In genomic region chr17:15957608-15958307, GRCh38 we compare ENCODE assay signal across 24 cellular contexts. TPM values are rescaled to one million over a fixed set of nuclear protein-coding genes. Genes with fewer than 3 reads are reported as not detected.
DNase-seq lines count a peak whose midpoint lies in the region; ATAC-seq and TF ChIP-seq lines count a peak whose summit lies in the region.
"Had no signal": no experiment of that assay in that cellular context is flagged by ENCODE, and none has a peak within 500 bp of the region (broad histone marks: within the 10 kb centered on the region; RNA-seq: fewer than 3 reads in every experiment).

No MANE protein-coding gene starts in this region.

- H3K9me3 ChIP-seq in HEK293 (ENCODE audit: control insufficient read depth, insufficient read depth, low read depth, low read length): no peaks in the 10 kb centered on the region
- H3K9me3 ChIP-seq in heart right ventricle: no peaks in the 10 kb centered on the region
- H3K9me3 ChIP-seq: A549 had no signal

- WGBS in heart right ventricle, 2 donors: 94 to 96% methylated on average over 18 of the region's 19 CpGs

- no peaks in the 10 kb centered on the region for H3K9me3 Mint-ChIP-seq in activated CD4-positive, alpha-beta T cell treated with anti-CD3 and anti-CD28 coated beads for 36 hours (ENCODE audit: low read depth)
- H3K9me3 Mint-ChIP-seq in activated T-helper 1 cell treated with anti-CD3 and anti-CD28 coated beads, Interleukin-12 subunit alpha, Interleukin-12 subunit beta, Interleukin-2, Interleukin-4 antibody, amounts not matched to agents 30 ng/mL and 10 ng/mL and 1 ng/mL, durations not matched to agents 14 hours and 24 hours and 36 hours: no peaks in the 10 kb centered on the region
- no peaks in the 10 kb centered on the region for H3K9me3 Mint-ChIP-seq in activated CD8-positive, alpha-beta T cell treated with anti-CD3 and anti-CD28 coated beads, Interleukin-2, amount 10 ng/mL, durations not matched to agents 7 days and 5 days (ENCODE audit: insufficient read depth)
- H3K9me3 Mint-ChIP-seq: activated T-helper 2 cell treated with anti-CD3 and anti-CD28 coated beads, Interferon-gamma antibody, Interleukin-2, Interleukin-4, amounts not matched to agents 10 μg/mL and 5 μg/mL and 100 μg/mL, durations not matched to agents 14 hours and 24 hours and 36 hours; mesothelial cell of epicardium; stimulated activated naive B cell treated with anti-CD40 and anti-IgM and Interleukin-4, amounts not matched to agents 10 μg/mL and 1 μg/mL and 100 μg/mL, for 72 hours; type B pancreatic cell had no signal

- TF ChIP-seq CTCF in HEK293 (tag by site-specific recombination; IDR thresholded peaks at IDR 0.05) (no peak), heart right ventricle (IDR thresholded peaks at IDR 0.05) (no peak)

- no peaks in the 10 kb centered on the region; the same call in none of the 2 replicates for H3K4me1 ChIP-seq in HEK293 (ENCODE audit: control insufficient read depth, insufficient read depth, low read length)
- peaks cover 0 to 37% (median 0%) of the 10 kb centered on the region in 9 donors for H3K4me1 ChIP-seq in heart right ventricle

- no peak overlapping the region for H3K4me3 Mint-ChIP-seq in activated CD4-positive, alpha-beta T cell treated with anti-CD3 and anti-CD28 coated beads for 36 hours
- no peak overlapping the region for H3K4me3 Mint-ChIP-seq in activated T-helper 1 cell treated with anti-CD3 and anti-CD28 coated beads, Interleukin-12 subunit alpha, Interleukin-12 subunit beta, Interleukin-2, Interleukin-4 antibody, amounts not matched to agents 30 ng/mL and 10 ng/mL and 1 ng/mL, durations not matched to agents 14 hours and 24 hours and 36 hours
- H3K4me3 Mint-ChIP-seq in activated CD8-positive, alpha-beta T cell treated with anti-CD3 and anti-CD28 coated beads, Interleukin-2, amount 10 ng/mL, durations not matched to agents 7 days and 5 days: no peak overlapping the region
- H3K4me3 Mint-ChIP-seq: mesothelial cell of epicardium, type B pancreatic cell had no signal

- H3K36me3 ChIP-seq in HEK293 (ENCODE audit: control insufficient read depth in 2 of 2, insufficient read depth in 1 of 2, low read length in 2 of 2) (no peaks in the 10 kb centered on the region), heart right ventricle (no peaks in the 10 kb centered on the region)

- POLR2A ChIA-PET in activated CD4-positive, alpha-beta T cell treated with anti-CD3 and anti-CD28 coated beads for 36 hours (lab: Charles Lee): no interaction called here
- POLR2A ChIA-PET in HEK293 (lab: Yijun Ruan, JAX): interaction anchor here (0.8 to 1.5 kb wide), 2 partner anchors 8 to 42 kb away, joined by 4 to 5 read pairs; partner anchors contain the start of genes TTC19 and ZSWIM7
- POLR2A ChIA-PET in activated CD8-positive, alpha-beta T cell treated with anti-CD3 and anti-CD28 coated beads, Interleukin-2, amount 10 ng/mL, durations not matched to agents 7 days and 5 days (lab: Charles Lee): no interaction called here

- H3K27ac Mint-ChIP-seq in activated CD4-positive, alpha-beta T cell treated with anti-CD3 and anti-CD28 coated beads for 36 hours: peak overlapping the region; percentile 24
- peak overlapping the region; percentile 63 for H3K27ac Mint-ChIP-seq in activated T-helper 1 cell treated with anti-CD3 and anti-CD28 coated beads, Interleukin-12 subunit alpha, Interleukin-12 subunit beta, Interleukin-2, Interleukin-4 antibody, amounts not matched to agents 30 ng/mL and 10 ng/mL and 1 ng/mL, durations not matched to agents 14 hours and 24 hours and 36 hours
- H3K27ac Mint-ChIP-seq in activated CD8-positive, alpha-beta T cell treated with anti-CD3 and anti-CD28 coated beads, Interleukin-2, amount 10 ng/mL, durations not matched to agents 7 days and 5 days: no peak overlapping the region
- H3K27ac Mint-ChIP-seq: type B pancreatic cell had no signal

- CTCF ChIA-PET in activated CD4-positive, alpha-beta T cell treated with anti-CD3 and anti-CD28 coated beads for 36 hours (lab: Charles Lee): interaction anchor here (0.8 to 2.4 kb wide), 2 partner anchors 13 to 25 kb away, joined by 3 to 11 read pairs; partner anchors contain the start of gene ADORA2B
- CTCF ChIA-PET in HEK293 (lab: Yijun Ruan, JAX): interaction anchor here (1.2 kb wide), 1 partner anchor 12 kb away, joined by 5 read pairs; the partner anchor contains the start of gene ADORA2B
- CTCF ChIA-PET in activated CD8-positive, alpha-beta T cell treated with anti-CD3 and anti-CD28 coated beads, Interleukin-2, amount 10 ng/mL, durations not matched to agents 7 days and 5 days (lab: Charles Lee): interaction anchor here (1.2 to 2.1 kb wide), 3 partner anchors 13 to 128 kb away, joined by 4 to 12 read pairs (median 9); partner anchors contain the start of gene ADORA2B

- H3K27me3 Mint-ChIP-seq in activated CD4-positive, alpha-beta T cell treated with anti-CD3 and anti-CD28 coated beads for 36 hours: peaks cover 32% of the 10 kb centered on the region
- H3K27me3 Mint-ChIP-seq in activated T-helper 1 cell treated with anti-CD3 and anti-CD28 coated beads, Interleukin-12 subunit alpha, Interleukin-12 subunit beta, Interleukin-2, Interleukin-4 antibody, amounts not matched to agents 30 ng/mL and 10 ng/mL and 1 ng/mL, durations not matched to agents 14 hours and 24 hours and 36 hours (ENCODE audit: insufficient read depth): peaks cover 69% of the 10 kb centered on the region
- peaks cover 10% of the 10 kb centered on the region for H3K27me3 Mint-ChIP-seq in activated CD8-positive, alpha-beta T cell treated with anti-CD3 and anti-CD28 coated beads, Interleukin-2, amount 10 ng/mL, durations not matched to agents 7 days and 5 days (ENCODE audit: low read depth)
- H3K27me3 Mint-ChIP-seq: type B pancreatic cell had no signal

- H3K4me1 Mint-ChIP-seq in activated CD4-positive, alpha-beta T cell treated with anti-CD3 and anti-CD28 coated beads for 36 hours: peaks cover 30% of the 10 kb centered on the region
- H3K4me1 Mint-ChIP-seq in activated T-helper 1 cell treated with anti-CD3 and anti-CD28 coated beads, Interleukin-12 subunit alpha, Interleukin-12 subunit beta, Interleukin-2, Interleukin-4 antibody, amounts not matched to agents 30 ng/mL and 10 ng/mL and 1 ng/mL, durations not matched to agents 14 hours and 24 hours and 36 hours (ENCODE audit: low read depth): peaks cover 41% of the 10 kb centered on the region
- H3K4me1 Mint-ChIP-seq in activated CD8-positive, alpha-beta T cell treated with anti-CD3 and anti-CD28 coated beads, Interleukin-2, amount 10 ng/mL, durations not matched to agents 7 days and 5 days (ENCODE audit: low read depth): peaks cover 42% of the 10 kb centered on the region

- ATAC-seq in activated CD4-positive, alpha-beta T cell treated with anti-CD3 and anti-CD28 coated beads for 36 hours: no peak
- peak; percentile 70 for ATAC-seq in left colon
- no peak for ATAC-seq in activated CD8-positive, alpha-beta T cell treated with anti-CD3 and anti-CD28 coated beads, Interleukin-2, amount 10 ng/mL, durations not matched to agents 7 days and 5 days
- no peak for ATAC-seq in heart right ventricle

- no peak overlapping the region for H3K27ac ChIP-seq in HEK293 (ENCODE audit: extremely low read depth, low read depth, low read length)
- H3K27ac ChIP-seq in heart right ventricle: no peak overlapping the region
- H3K27ac ChIP-seq: C4-2B, VCaP had no signal

- no peaks in the 10 kb centered on the region for H3K36me3 Mint-ChIP-seq in activated CD4-positive, alpha-beta T cell treated with anti-CD3 and anti-CD28 coated beads for 36 hours (ENCODE audit: low read depth)
- H3K36me3 Mint-ChIP-seq in activated T-helper 1 cell treated with anti-CD3 and anti-CD28 coated beads, Interleukin-12 subunit alpha, Interleukin-12 subunit beta, Interleukin-2, Interleukin-4 antibody, amounts not matched to agents 30 ng/mL and 10 ng/mL and 1 ng/mL, durations not matched to agents 14 hours and 24 hours and 36 hours (ENCODE audit: low read depth): peaks cover 2% of the 10 kb centered on the region
- peaks cover 9% of the 10 kb centered on the region for H3K36me3 Mint-ChIP-seq in activated CD8-positive, alpha-beta T cell treated with anti-CD3 and anti-CD28 coated beads, Interleukin-2, amount 10 ng/mL, durations not matched to agents 7 days and 5 days (ENCODE audit: low read depth)
- H3K36me3 Mint-ChIP-seq: mesothelial cell of epicardium, type B pancreatic cell had no signal

- H3K27me3 ChIP-seq in heart right ventricle: no peaks in the 10 kb centered on the region

- no peak overlapping the region for H3K4me3 ChIP-seq in HEK293 (ENCODE audit: low read depth, low read length)
- H3K4me3 ChIP-seq in heart right ventricle: no peak overlapping the region
- H3K4me3 ChIP-seq: A549, GM12878 had no signal

- DNase-seq in activated CD4-positive, alpha-beta T cell treated with anti-CD3 and anti-CD28 coated beads for 36 hours: no peak
- DNase-seq in activated CD4-positive, alpha-beta T cell treated with anti-CD3 and anti-CD28 coated beads, Interleukin-2, amount 50 U/mL, for 48 hours: no peak
- no peak for DNase-seq in activated T-helper 1 cell treated with anti-CD3 and anti-CD28 coated beads, Interleukin-12 subunit alpha, Interleukin-12 subunit beta, Interleukin-2, Interleukin-4 antibody, amounts not matched to agents 30 ng/mL and 10 ng/mL and 1 ng/mL, durations not matched to agents 14 hours and 24 hours and 36 hours (ENCODE audit: low spot score)
- DNase-seq in left colon (no peak), NCI-H1105 (lab: John Stamatoyannopoulos, UW) (no peak), heart right ventricle (no peak)
- no peak for DNase-seq in activated CD8-positive, alpha-beta T cell treated with anti-CD3 and anti-CD28 coated beads, Interleukin-2, amount 10 ng/mL, durations not matched to agents 7 days and 5 days
- DNase-seq: aorta; DMS 273 treated with DMSO at 0.1 percent for 48 hours; HCEC 1CT; Kasumi-1; left cardiac atrium; NCI-H1092; NCI-H2171; retina; stimulated activated naive B cell treated with anti-CD40 and anti-IgM and Interleukin-4, amounts not matched to agents 10 μg/mL and 1 μg/mL and 100 μg/mL, for 72 hours had no signal

- intact Hi-C loops in activated CD4-positive, alpha-beta T cell treated with anti-CD3 and anti-CD28 coated beads for 36 hours (cut with DNase I, micrococcal nuclease): loop anchor here in 1 of 2 experiments (2.0 to 5.0 kb wide), 3 partner anchors 13 to 125 kb away; partner anchors contain the start of gene ADORA2B
- intact Hi-C loops in activated T-helper 1 cell treated with anti-CD3 and anti-CD28 coated beads, Interleukin-12 subunit alpha, Interleukin-12 subunit beta, Interleukin-2, Interleukin-4 antibody, amounts not matched to agents 30 ng/mL and 10 ng/mL and 1 ng/mL, durations not matched to agents 14 hours and 24 hours and 36 hours (cut with micrococcal nuclease): no loop called here
- intact Hi-C loops in left colon (cut with DNase I, micrococcal nuclease): no loop called here
- intact Hi-C loops in heart right ventricle (cut with DNase I): no loop called here

RNA-seq across cellular contexts. Expression of gene ADORA2B, which starts 12.8 kb away (rescaled TPM):
- 1 to 10 TPM; 1.9 to 2.2 TPM for total RNA-seq in activated CD4-positive, alpha-beta T cell treated with anti-CD3 and anti-CD28 coated beads for 36 hours
- 1.4 and 1.5 TPM in 2 replicates for total RNA-seq in activated T-helper 1 cell treated with anti-CD3 and anti-CD28 coated beads, Interleukin-12 subunit alpha, Interleukin-12 subunit beta, Interleukin-2, Interleukin-4 antibody, amounts not matched to agents 30 ng/mL and 10 ng/mL and 1 ng/mL, durations not matched to agents 14 hours and 24 hours and 36 hours
- total RNA-seq in left colon (10 to 100 TPM; 28.6 to 31.4 TPM), heart right ventricle (1 to 10 TPM in 2 of 10 donors, under 1 TPM in 8; 0.18 to 2.0 (median 0.64) TPM)
- total RNA-seq in activated CD8-positive, alpha-beta T cell treated with anti-CD3 and anti-CD28 coated beads, Interleukin-2, amount 10 ng/mL, durations not matched to agents 7 days and 5 days: 1 to 10 TPM; 1.7 to 2.9 TPM
- polyA plus RNA-seq in heart right ventricle: under 1 TPM; 0.59 to 0.67 TPM

RNA-seq across cellular contexts. Expression of gene ZSWIM7, which starts 41.7 kb away (rescaled TPM):
- 10 to 100 TPM; 11.2 to 11.7 TPM for total RNA-seq in activated CD4-positive, alpha-beta T cell treated with anti-CD3 and anti-CD28 coated beads for 36 hours
- 8.3 and 9.5 TPM in 2 replicates for total RNA-seq in activated T-helper 1 cell treated with anti-CD3 and anti-CD28 coated beads, Interleukin-12 subunit alpha, Interleukin-12 subunit beta, Interleukin-2, Interleukin-4 antibody, amounts not matched to agents 30 ng/mL and 10 ng/mL and 1 ng/mL, durations not matched to agents 14 hours and 24 hours and 36 hours
- total RNA-seq in left colon (10 to 100 TPM; 22.4 to 23.5 TPM), heart right ventricle (10 to 100 TPM; 28.5 to 41.8 (median 34.1) TPM)
- 10 to 100 TPM; 19.3 to 20.0 TPM for total RNA-seq in activated CD8-positive, alpha-beta T cell treated with anti-CD3 and anti-CD28 coated beads, Interleukin-2, amount 10 ng/mL, durations not matched to agents 7 days and 5 days
- 10 to 100 TPM; 33.3 to 50.7 TPM for polyA plus RNA-seq in heart right ventricle

RNA-seq across cellular contexts. Expression of gene TTC19, which starts 41.9 kb away (rescaled TPM):
- 10 to 100 TPM; 21.1 to 22.0 TPM for total RNA-seq in activated CD4-positive, alpha-beta T cell treated with anti-CD3 and anti-CD28 coated beads for 36 hours
- 38.0 and 40.3 TPM in 2 replicates for total RNA-seq in activated T-helper 1 cell treated with anti-CD3 and anti-CD28 coated beads, Interleukin-12 subunit alpha, Interleukin-12 subunit beta, Interleukin-2, Interleukin-4 antibody, amounts not matched to agents 30 ng/mL and 10 ng/mL and 1 ng/mL, durations not matched to agents 14 hours and 24 hours and 36 hours
- 10 to 100 TPM; 50.7 to 53.6 TPM for total RNA-seq in left colon
- 10 to 100 TPM; 31.5 to 38.1 TPM for total RNA-seq in activated CD8-positive, alpha-beta T cell treated with anti-CD3 and anti-CD28 coated beads, Interleukin-2, amount 10 ng/mL, durations not matched to agents 7 days and 5 days
- 10 to 100 TPM; 25.1 to 41.1 (median 28.2) TPM for total RNA-seq in heart right ventricle
- 10 to 100 TPM; 10.8 to 19.4 TPM for polyA plus RNA-seq in heart right ventricle

Comparison
In these comparisons a context has a peak if more than half of its experiments do, and no peak if none do; other contexts are left out.
1. RNA of gene ADORA2B, which starts 12.8 kb away (total RNA-seq): 28.6 to 31.4 TPM in left colon; 1.7 to 2.9 TPM in activated CD8-positive, alpha-beta T cell treated with anti-CD3 and anti-CD28 coated beads, Interleukin-2, amount 10 ng/mL, durations not matched to agents 7 days and 5 days, 1.9 to 2.2 TPM in activated CD4-positive, alpha-beta T cell treated with anti-CD3 and anti-CD28 coated beads for 36 hours, 1.4 to 1.5 TPM in activated T-helper 1 cell treated with anti-CD3 and anti-CD28 coated beads, Interleukin-12 subunit alpha, Interleukin-12 subunit beta, Interleukin-2, Interleukin-4 antibody, amounts not matched to agents 30 ng/mL and 10 ng/mL and 1 ng/mL, durations not matched to agents 14 hours and 24 hours and 36 hours and 0.18 to 2.0 TPM in heart right ventricle; every median in the first group is over 4 times any median in the second.